8 cellular contexts compared by ENCODE assay signal in the genomic region with DNA sequence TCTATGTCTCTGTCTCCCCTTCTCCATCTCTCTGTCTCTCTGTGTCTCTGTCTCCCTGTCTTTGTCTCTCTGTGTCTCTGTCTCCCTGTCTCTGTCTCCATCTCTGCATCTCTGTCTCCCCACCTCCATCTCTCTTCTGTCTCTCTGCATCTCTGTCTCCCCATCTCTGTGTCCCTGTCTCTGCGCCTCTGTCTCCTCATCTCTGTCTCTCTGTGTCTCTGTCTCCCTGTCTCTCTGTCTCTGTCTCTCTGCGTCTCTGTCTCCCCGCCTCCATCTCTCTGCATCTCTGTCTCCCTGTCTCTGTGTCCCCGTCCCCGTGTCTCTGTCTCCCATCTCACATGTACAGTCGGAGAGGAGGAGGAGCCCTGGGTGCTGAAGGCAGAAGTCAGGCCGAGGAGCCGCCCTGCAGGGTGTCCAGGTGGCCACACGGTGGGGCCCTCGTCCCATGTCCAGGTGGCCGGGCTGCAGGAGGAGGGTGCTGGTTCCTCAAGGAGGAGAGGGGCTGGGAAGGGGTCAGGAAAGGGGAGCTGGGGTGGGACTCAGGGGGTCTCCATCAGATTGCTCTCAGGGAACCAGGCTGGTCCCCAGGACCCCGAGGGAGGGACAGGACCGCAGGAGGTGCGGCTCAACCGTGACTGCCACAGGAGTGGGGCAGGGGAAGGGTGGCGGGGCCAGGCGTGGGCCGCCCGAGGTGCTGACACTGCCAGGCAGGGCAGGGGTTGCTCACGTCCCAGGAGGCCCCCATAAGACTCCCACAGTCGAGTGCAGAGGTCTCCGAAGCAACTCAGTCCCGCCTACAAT.
DNase-seq lines count a peak whose midpoint lies in the region; TF ChIP-seq lines count a peak whose summit lies in the region.

No MANE protein-coding gene starts in this region.

- no peaks in the 10 kb centered on the region for H3K36me3 ChIP-seq in brain microvascular endothelial cell (replicated peaks)

- no peak overlapping the region for H3K27ac ChIP-seq in brain microvascular endothelial cell

- DNase-seq in NCI-H2081 (lab: John Stamatoyannopoulos, UW) (peak; percentile 66 to 75), NCI-H2081 treated with DMSO at 0.1 percent for 48 hours (lab: John Stamatoyannopoulos, UW) (no peak), NCI-H2107 (lab: John Stamatoyannopoulos, UW) (peak; percentile 24), brain microvascular endothelial cell (peak; percentile 56), iris pigment epithelial cell (ENCODE audit: low read depth) (peak; percentile 61), cortex of kidney (lab: John Stamatoyannopoulos, UW) (no peak)
- peak; percentile 38 to 61 (median 50) for DNase-seq in stimulated activated CD4-positive, alpha-beta T cell treated with anti-CD3 and anti-CD28 coated beads, Interleukin-1b, Interleukin-23, amount 100 ng/mL, for 24 hours (ENCODE audit: low read depth in 4 of 4, low spot score in 1 of 4)

- no peaks in the 10 kb centered on the region for H3K27me3 ChIP-seq in brain microvascular endothelial cell (replicated peaks)

- H3K4me3 ChIP-seq in WI38 (ENCODE audit: low read depth, low read length) (no peak overlapping the region), brain microvascular endothelial cell (ENCODE audit: low read depth, low read length) (no peak overlapping the region)

- in situ Hi-C loops in brain microvascular endothelial cell (cut with HindIII; ENCODE audit: low pct_ligation_motif_present, low sequenced_read_pairs) = no loop called here

- TF ChIP-seq CTCF in WI38 (IDR thresholded peaks at IDR 0.05; ENCODE audit: low read depth, low read length) = peak; percentile 74
- TF ChIP-seq CTCF in brain microvascular endothelial cell (IDR thresholded peaks at IDR 0.05; ENCODE audit: low read depth, low read length, missing control alignments) = peak; percentile 93

Comparison
In these comparisons a context has a peak if more than half of its experiments do, and no peak if none do; other contexts are left out.
1. DNase-seq: peak in NCI-H2081 (2 of 2), NCI-H2107 (single experiment), brain microvascular endothelial cell (single experiment), iris pigment epithelial cell (single experiment) and stimulated activated CD4-positive, alpha-beta T cell treated with anti-CD3 and anti-CD28 coated beads, Interleukin-1b, Interleukin-23, amount 100 ng/mL, for 24 hours (4 of 4); none in NCI-H2081 treated with DMSO at 0.1 percent for 48 hours (single experiment) and cortex of kidney (single experiment).